Comparison of ENCODE assay signal across 12 cellular contexts in genomic region chr11:6656936-6657335, GRCh38. TPM values are rescaled to one million over a fixed set of nuclear protein-coding genes. Genes with fewer than 3 reads are reported as not detected.
DNase-seq lines count a peak whose midpoint lies in the region; ATAC-seq, FAIRE-seq and TF ChIP-seq lines count a peak whose summit lies in the region.
"Had no signal": no experiment of that assay in that cellular context is flagged by ENCODE, and none has a peak within 500 bp of the region (broad histone marks: within the 10 kb centered on the region; RNA-seq: fewer than 3 reads in every experiment).

No MANE protein-coding gene starts in this region.

- H3K27ac ChIP-seq in thoracic aorta (peak overlapping the region; percentile 83 to 86), upper lobe of right lung (no peak overlapping the region)

- POLR2A ChIA-PET in activated CD4-positive, alpha-beta memory T cell treated with anti-CD3 and anti-CD28 coated beads for 36 hours (lab: Charles Lee): no interaction called here
- POLR2A ChIA-PET in activated CD4-positive, alpha-beta memory T cell treated with anti-CD3 and anti-CD28 coated beads, Interleukin-2, amount 10 ng/mL, durations not matched to agents 7 days and 5 days (lab: Charles Lee): no interaction called here

- H3K27ac Mint-ChIP-seq in activated CD4-positive, alpha-beta memory T cell treated with anti-CD3 and anti-CD28 coated beads for 36 hours: no peak overlapping the region
- H3K27ac Mint-ChIP-seq in activated CD4-positive, alpha-beta memory T cell treated with anti-CD3 and anti-CD28 coated beads, Interleukin-2, amount 10 ng/mL, durations not matched to agents 7 days and 5 days: no peak overlapping the region
- H3K27ac Mint-ChIP-seq in activated naive CD8-positive, alpha-beta T cell: peak overlapping the region; percentile 16

- ATAC-seq in thoracic aorta (ENCODE audit: insufficient number of reproducible peaks, low FRiP score, low read depth): no peak
- ATAC-seq in upper lobe of right lung: no peak
- no peak for ATAC-seq in GM21723 (IDR thresholded peaks at IDR 0.05; ENCODE audit: unreplicated experiment)

- H3K4me1 Mint-ChIP-seq in activated CD4-positive, alpha-beta memory T cell treated with anti-CD3 and anti-CD28 coated beads for 36 hours (ENCODE audit: low read depth): no peaks in the 10 kb centered on the region
- H3K4me1 Mint-ChIP-seq in activated CD4-positive, alpha-beta memory T cell treated with anti-CD3 and anti-CD28 coated beads, Interleukin-2, amount 10 ng/mL, durations not matched to agents 7 days and 5 days: peaks cover 3% of the 10 kb centered on the region
- H3K4me1 Mint-ChIP-seq in activated naive CD8-positive, alpha-beta T cell (ENCODE audit: low read depth): peaks cover 2% of the 10 kb centered on the region

- FAIRE-seq in frontal cortex (lab: Jason Lieb, UNC): no peak
- FAIRE-seq: urothelium cell line had no signal

- intact Hi-C loops in activated CD4-positive, alpha-beta memory T cell treated with anti-CD3 and anti-CD28 coated beads for 36 hours (cut with micrococcal nuclease): no loop called here
- intact Hi-C loops in upper lobe of right lung (cut with DNase I): no loop called here

- H3K27me3 ChIP-seq in thoracic aorta (replicated peaks; ENCODE audit: insufficient read depth): no peaks in the 10 kb centered on the region
- H3K27me3 ChIP-seq in upper lobe of right lung: peaks cover 8% of the 10 kb centered on the region

- H3K9me3 Mint-ChIP-seq in activated CD4-positive, alpha-beta memory T cell treated with anti-CD3 and anti-CD28 coated beads for 36 hours: no peaks in the 10 kb centered on the region
- no peaks in the 10 kb centered on the region for H3K9me3 Mint-ChIP-seq in activated CD4-positive, alpha-beta memory T cell treated with anti-CD3 and anti-CD28 coated beads, Interleukin-2, amount 10 ng/mL, durations not matched to agents 7 days and 5 days
- H3K9me3 Mint-ChIP-seq in activated naive CD8-positive, alpha-beta T cell (ENCODE audit: low read depth): no peaks in the 10 kb centered on the region
- H3K9me3 Mint-ChIP-seq: dendritic cell treated with granulocyte-macrophage colony-stimulating factor and Interleukin-4, amounts not matched to agents 40 ng/mL and 50 ng/mL, for 4 days had no signal

- H3K27me3 Mint-ChIP-seq in activated CD4-positive, alpha-beta memory T cell treated with anti-CD3 and anti-CD28 coated beads for 36 hours: peaks cover 3% of the 10 kb centered on the region
- peaks cover 18% of the 10 kb centered on the region for H3K27me3 Mint-ChIP-seq in activated CD4-positive, alpha-beta memory T cell treated with anti-CD3 and anti-CD28 coated beads, Interleukin-2, amount 10 ng/mL, durations not matched to agents 7 days and 5 days
- H3K27me3 Mint-ChIP-seq in activated naive CD8-positive, alpha-beta T cell: no peaks in the 10 kb centered on the region

- H3K4me3 ChIP-seq in thoracic aorta: peak overlapping the region; percentile 83
- H3K4me3 ChIP-seq in upper lobe of right lung: no peak overlapping the region

- H3K4me1 ChIP-seq in thoracic aorta (ENCODE audit: control insufficient read depth in 1 of 2, low read depth in 2 of 2) (peaks cover 9 to 39% of the 10 kb centered on the region in 2 donors), upper lobe of right lung (peaks cover 7% of the 10 kb centered on the region)

- CTCF ChIA-PET in activated CD4-positive, alpha-beta memory T cell treated with anti-CD3 and anti-CD28 coated beads for 36 hours (lab: Charles Lee): interaction anchor here (0.9 to 1.8 kb wide), 2 partner anchors 10 to 126 kb away, joined by 5 read pairs; no protein-coding TSS in a partner anchor
- CTCF ChIA-PET in activated CD4-positive, alpha-beta memory T cell treated with anti-CD3 and anti-CD28 coated beads, Interleukin-2, amount 10 ng/mL, durations not matched to agents 7 days and 5 days (lab: Charles Lee): interaction anchor here (0.9 to 2.2 kb wide), 4 partner anchors 11 to 98 kb away, joined by 3 to 8 read pairs (median 3); partner anchors contain the start of gene TPP1

- H3K36me3 ChIP-seq in thoracic aorta (no peaks in the 10 kb centered on the region), upper lobe of right lung (no peaks in the 10 kb centered on the region)

- peak overlapping the region; percentile 18 for H3K4me3 Mint-ChIP-seq in activated CD4-positive, alpha-beta memory T cell treated with anti-CD3 and anti-CD28 coated beads for 36 hours
- H3K4me3 Mint-ChIP-seq in activated CD4-positive, alpha-beta memory T cell treated with anti-CD3 and anti-CD28 coated beads, Interleukin-2, amount 10 ng/mL, durations not matched to agents 7 days and 5 days: no peak overlapping the region
- peak overlapping the region; percentile 66 for H3K4me3 Mint-ChIP-seq in activated naive CD8-positive, alpha-beta T cell

- H3K9me3 ChIP-seq in thoracic aorta: no peaks in the 10 kb centered on the region
- no peaks in the 10 kb centered on the region for H3K9me3 ChIP-seq in upper lobe of right lung

- no peak for DNase-seq in activated CD4-positive, alpha-beta memory T cell treated with anti-CD3 and anti-CD28 coated beads for 36 hours
- DNase-seq in activated CD4-positive, alpha-beta memory T cell treated with anti-CD3 and anti-CD28 coated beads, Interleukin-2, amount 10 ng/mL, durations not matched to agents 7 days and 5 days: no peak
- DNase-seq in left kidney (ENCODE audit: low read depth, low spot score) (peak; percentile 13), thoracic aorta (ENCODE audit: low spot score) (no peak), upper lobe of right lung (no peak), frontal cortex (ENCODE audit: low spot score in 2 of 2) (no peak)
- DNase-seq: amniotic stem cell, DMS 273 treated with DMSO at 0.1 percent for 48 hours had no signal

- TF ChIP-seq CTCF in thoracic aorta (IDR thresholded peaks at IDR 0.05): no peak
- TF ChIP-seq CTCF in upper lobe of right lung (IDR thresholded peaks at IDR 0.05): no peak

- H3K36me3 Mint-ChIP-seq in activated CD4-positive, alpha-beta memory T cell treated with anti-CD3 and anti-CD28 coated beads for 36 hours: no peaks in the 10 kb centered on the region
- no peaks in the 10 kb centered on the region for H3K36me3 Mint-ChIP-seq in activated CD4-positive, alpha-beta memory T cell treated with anti-CD3 and anti-CD28 coated beads, Interleukin-2, amount 10 ng/mL, durations not matched to agents 7 days and 5 days (ENCODE audit: low read depth)
- H3K36me3 Mint-ChIP-seq in activated naive CD8-positive, alpha-beta T cell: no peaks in the 10 kb centered on the region

RNA-seq across cellular contexts. Expression of gene DCHS1, which starts 1.3 kb away (rescaled TPM):
- under 1 TPM; 0.80 to 0.90 TPM for total RNA-seq in activated CD4-positive, alpha-beta memory T cell treated with anti-CD3 and anti-CD28 coated beads for 36 hours
- under 1 TPM; 0.23 to 0.25 TPM for total RNA-seq in activated CD4-positive, alpha-beta memory T cell treated with anti-CD3 and anti-CD28 coated beads, Interleukin-2, amount 10 ng/mL, durations not matched to agents 7 days and 5 days
- total RNA-seq in thoracic aorta: 10 to 100 TPM; 62.3 to 73.5 TPM
- total RNA-seq in upper lobe of right lung: 28.0 TPM
- total RNA-seq in frontal cortex: 38.3 TPM

RNA-seq across cellular contexts. Expression of gene MRPL17, which starts 26.2 kb away (rescaled TPM):
- 100 to 1,000 TPM in 1 of 2 experiments, 10 to 100 TPM in 1; 98.5 to 102 TPM for total RNA-seq in activated CD4-positive, alpha-beta memory T cell treated with anti-CD3 and anti-CD28 coated beads for 36 hours
- total RNA-seq in activated CD4-positive, alpha-beta memory T cell treated with anti-CD3 and anti-CD28 coated beads, Interleukin-2, amount 10 ng/mL, durations not matched to agents 7 days and 5 days: 10 to 100 TPM; 54.1 to 56.3 TPM
- 10 to 100 TPM; 20.6 to 53.6 TPM for total RNA-seq in thoracic aorta
- 35.1 TPM for total RNA-seq in upper lobe of right lung
- total RNA-seq in frontal cortex: 18.8 TPM

RNA-seq across cellular contexts. Expression of gene TPP1, which starts 37.7 kb away (rescaled TPM):
- 10 to 100 TPM; 53.2 to 56.6 TPM for total RNA-seq in activated CD4-positive, alpha-beta memory T cell treated with anti-CD3 and anti-CD28 coated beads for 36 hours
- 100 to 1,000 TPM; 130 to 131 TPM for total RNA-seq in activated CD4-positive, alpha-beta memory T cell treated with anti-CD3 and anti-CD28 coated beads, Interleukin-2, amount 10 ng/mL, durations not matched to agents 7 days and 5 days
- total RNA-seq in thoracic aorta (10 to 100 TPM; 66.7 to 75.6 TPM), upper lobe of right lung (207 TPM), frontal cortex (3.3 TPM)

RNA-seq across cellular contexts. Expression of gene TAF10, which starts 44.9 kb away (rescaled TPM):
- 100 to 1,000 TPM; 158 to 165 TPM for total RNA-seq in activated CD4-positive, alpha-beta memory T cell treated with anti-CD3 and anti-CD28 coated beads for 36 hours
- total RNA-seq in activated CD4-positive, alpha-beta memory T cell treated with anti-CD3 and anti-CD28 coated beads, Interleukin-2, amount 10 ng/mL, durations not matched to agents 7 days and 5 days: 100 to 1,000 TPM; 159 to 161 TPM
- total RNA-seq in thoracic aorta (10 to 100 TPM; 39.5 to 40.0 TPM), upper lobe of right lung (87.8 TPM), frontal cortex (10.2 TPM)

RNA-seq across cellular contexts. Expression of gene ILK, which starts 53.4 kb away (rescaled TPM):
- 10 to 100 TPM; 89.2 to 95.8 TPM for total RNA-seq in activated CD4-positive, alpha-beta memory T cell treated with anti-CD3 and anti-CD28 coated beads for 36 hours
- 100 to 1,000 TPM; 135 to 138 TPM for total RNA-seq in activated CD4-positive, alpha-beta memory T cell treated with anti-CD3 and anti-CD28 coated beads, Interleukin-2, amount 10 ng/mL, durations not matched to agents 7 days and 5 days
- total RNA-seq in thoracic aorta (100 to 1,000 TPM; 338 to 588 TPM), upper lobe of right lung (148 TPM), frontal cortex (48.1 TPM)

Comparison
In these comparisons a context has a peak if more than half of its experiments do, and no peak if none do; other contexts are left out.
1. RNA of gene DCHS1, which starts 1.3 kb away (total RNA-seq): 62.3 to 73.5 TPM in thoracic aorta, 38.3 TPM in frontal cortex (single experiment) and 28.0 TPM in upper lobe of right lung (single experiment); 0.80 to 0.90 TPM in activated CD4-positive, alpha-beta memory T cell treated with anti-CD3 and anti-CD28 coated beads for 36 hours and 0.23 to 0.25 TPM in activated CD4-positive, alpha-beta memory T cell treated with anti-CD3 and anti-CD28 coated beads, Interleukin-2, amount 10 ng/mL, durations not matched to agents 7 days and 5 days; every median in the first group is over 10 times any median in the second.
2. RNA of gene TPP1, which starts 37.7 kb away (total RNA-seq): 207 TPM in upper lobe of right lung (single experiment), 130 to 131 TPM in activated CD4-positive, alpha-beta memory T cell treated with anti-CD3 and anti-CD28 coated beads, Interleukin-2, amount 10 ng/mL, durations not matched to agents 7 days and 5 days, 66.7 to 75.6 TPM in thoracic aorta and 53.2 to 56.6 TPM in activated CD4-positive, alpha-beta memory T cell treated with anti-CD3 and anti-CD28 coated beads for 36 hours; 3.3 TPM in frontal cortex (single experiment); every median in the first group is over 10 times any median in the second.